ENCODE assay signal across 11 cellular contexts in the genomic region with DNA sequence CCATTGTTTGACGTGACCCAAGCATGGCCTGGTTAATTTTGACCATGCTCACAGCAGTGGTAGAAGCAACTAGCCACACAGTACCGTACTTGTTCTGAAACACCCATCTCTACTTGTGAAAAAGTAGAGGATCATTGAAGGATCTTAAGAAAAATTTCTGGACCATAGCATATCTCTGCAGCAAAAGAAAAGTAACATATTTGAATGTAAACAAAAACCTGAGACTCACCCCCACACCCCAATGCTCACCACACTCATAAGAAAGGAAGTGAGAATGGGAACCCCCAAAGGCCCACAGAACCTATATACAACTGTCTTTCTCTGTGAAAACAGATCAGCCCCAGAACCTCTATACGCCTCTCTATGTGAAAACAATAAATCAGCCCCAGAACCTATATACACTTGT. TPM values are rescaled to one million over a fixed set of nuclear protein-coding genes. Genes with fewer than 3 reads are reported as not detected.
DNase-seq lines count a peak whose midpoint lies in the region; ATAC-seq, FAIRE-seq and TF ChIP-seq lines count a peak whose summit lies in the region.
"Had no signal": no experiment of that assay in that cellular context is flagged by ENCODE, and none has a peak within 500 bp of the region (broad histone marks: within the 10 kb centered on the region; RNA-seq: fewer than 3 reads in every experiment).

No MANE protein-coding gene starts in this region.

- DNase-seq in CD1c-positive myeloid dendritic cell (ENCODE audit: extremely low spot score): peak; percentile 14
- no peak for DNase-seq in T-helper 2 cell treated with Interferon-gamma antibody and Interleukin-4, amounts not matched to agents 5 μg/mL and 100 μg/mL, for 36 hours (ENCODE audit: low spot score)
- no peak for DNase-seq in RWPE1 (ENCODE audit: low spot score)
- DNase-seq in kidney: no peak
- no peak for DNase-seq in GOT3 (lab: John Stamatoyannopoulos, UW)
- DNase-seq: right cardiac atrium had no signal

- no peak for FAIRE-seq in kidney (lab: Jason Lieb, UNC)

- no peaks in the 10 kb centered on the region for H3K9me3 ChIP-seq in kidney (ENCODE audit: control insufficient read depth in 1 of 2, low read length in 2 of 2)

- no peaks in the 10 kb centered on the region for H3K36me3 Mint-ChIP-seq in T-helper 2 cell treated with Interferon-gamma antibody and Interleukin-4, amounts not matched to agents 5 μg/mL and 100 μg/mL, for 36 hours (ENCODE audit: low read depth)
- H3K36me3 Mint-ChIP-seq: brain had no signal

- H3K27ac Mint-ChIP-seq in T-helper 2 cell treated with Interferon-gamma antibody and Interleukin-4, amounts not matched to agents 5 μg/mL and 100 μg/mL, for 36 hours: no peak overlapping the region
- H3K27ac Mint-ChIP-seq: brain had no signal

- H3K4me3 ChIP-seq in kidney (ENCODE audit: low read length in 2 of 2): no peak overlapping the region

- CTCF ChIA-PET in RWPE1 (lab: Yijun Ruan, JAX): no interaction called here

- no peaks in the 10 kb centered on the region for H3K9me3 Mint-ChIP-seq in T-helper 2 cell treated with Interferon-gamma antibody and Interleukin-4, amounts not matched to agents 5 μg/mL and 100 μg/mL, for 36 hours
- H3K9me3 Mint-ChIP-seq: brain had no signal

- H3K36me3 ChIP-seq in kidney (ENCODE audit: control insufficient read depth in 1 of 2, insufficient read depth in 2 of 2, low read length in 2 of 2): no peaks in the 10 kb centered on the region

- H3K9ac ChIP-seq in kidney (ENCODE audit: low read length in 2 of 2): no peak overlapping the region

- peak; percentile 72 for ATAC-seq in GM19025 (IDR thresholded peaks at IDR 0.05; ENCODE audit: low read depth, unreplicated experiment)
- ATAC-seq in HG02623 (IDR thresholded peaks at IDR 0.05; ENCODE audit: unreplicated experiment): peak; percentile 54
- peak; percentile 66 for ATAC-seq in HG03521 (IDR thresholded peaks at IDR 0.05; ENCODE audit: unreplicated experiment)
- ATAC-seq: left lobe of liver, right cardiac atrium had no signal

- POLR2A ChIA-PET in RWPE1 (lab: Yijun Ruan, JAX; ENCODE audit: low non-redundant PET): no interaction called here

- intact Hi-C loops in kidney (cut with DNase I): no loop called here

- no peaks in the 10 kb centered on the region for H3K4me1 ChIP-seq in kidney (ENCODE audit: control insufficient read depth in 1 of 2, insufficient read depth in 1 of 2, low read depth in 1 of 2, low read length in 2 of 2)

- H3K27me3 Mint-ChIP-seq in T-helper 2 cell treated with Interferon-gamma antibody and Interleukin-4, amounts not matched to agents 5 μg/mL and 100 μg/mL, for 36 hours (ENCODE audit: low read depth): no peaks in the 10 kb centered on the region
- H3K27me3 Mint-ChIP-seq: brain had no signal

- H3K4me3 Mint-ChIP-seq in T-helper 2 cell treated with Interferon-gamma antibody and Interleukin-4, amounts not matched to agents 5 μg/mL and 100 μg/mL, for 36 hours: no peak overlapping the region
- H3K4me3 Mint-ChIP-seq: brain had no signal

- H3K27ac ChIP-seq in RWPE1 (no peak overlapping the region), kidney (ENCODE audit: low read depth in 2 of 2, low read length in 2 of 2) (no peak overlapping the region)

- H3K4me1 Mint-ChIP-seq in T-helper 2 cell treated with Interferon-gamma antibody and Interleukin-4, amounts not matched to agents 5 μg/mL and 100 μg/mL, for 36 hours (ENCODE audit: low read depth): peaks cover 19% of the 10 kb centered on the region
- H3K4me1 Mint-ChIP-seq: brain had no signal

- TF ChIP-seq CTCF in RWPE1 (conservative IDR thresholded peaks at IDR 0.05; ENCODE audit: low read depth): no peak
- no peak for TF ChIP-seq CTCF in kidney (IDR thresholded peaks at IDR 0.05; ENCODE audit: borderline replicate concordance, extremely low read depth, insufficient read depth)

RNA-seq across cellular contexts. Expression of a gene that starts 33.8 kb away (rescaled TPM):
- 61.1 TPM for total RNA-seq in kidney
- 23.7 TPM for polyA plus RNA-seq in kidney (ENCODE audit: insufficient read depth, low read depth, low replicate concordance)
